In genomic region chr15:62739082-62739481, GRCh38 we compare ENCODE assay signal across 17 cellular contexts.
DNase-seq lines count a peak whose midpoint lies in the region; ATAC-seq, FAIRE-seq and TF ChIP-seq lines count a peak whose summit lies in the region.
"Had no signal": no experiment of that assay in that cellular context is flagged by ENCODE, and none has a peak within 500 bp of the region (broad histone marks: within the 10 kb centered on the region; RNA-seq: fewer than 3 reads in every experiment).

No MANE protein-coding gene starts in this region.

- 83% methylated on average over 4 of the region's 4 CpGs for WGBS in HepG2 (ENCODE audit: low lambda C conversion rate)

- BruUV-seq in HepG2 (replicated peaks; lab: Mats Ljungman, UMichigan), result no TSS peak

- H3K4me1 ChIP-seq in right atrium auricular region (peaks cover 0 to 17% of the 10 kb centered on the region in 2 donors), HepG2 (ENCODE audit: insufficient read depth, low read length) (peaks cover 11% of the 10 kb centered on the region; the same call in 1 of the 2 replicates)

- H3K27ac ChIP-seq in substantia nigra (ENCODE audit: low read depth, low read length, poor library complexity, severe bottlenecking) (peak overlapping the region; percentile 90), right atrium auricular region (no peak overlapping the region), HepG2 (ENCODE audit: extremely low read length, insufficient read depth, low read length) (no peak overlapping the region)
- H3K27ac ChIP-seq: heart left ventricle, neural progenitor cell, stomach had no signal

- H2AFZ ChIP-seq in HepG2 (ENCODE audit: low read length), result no peak overlapping the region
- H2AFZ ChIP-seq: neural progenitor cell had no signal

- TF ChIP-seq CTCF in fibroblast of mammary gland (conservative IDR thresholded peaks at IDR 0.05; ENCODE audit: control insufficient read depth, insufficient read depth, low read depth, low read length) (no peak), right atrium auricular region (IDR thresholded peaks at IDR 0.05) (no peak), HepG2 (CRISPR knock-in tag; IDR thresholded peaks at IDR 0.05) (no peak)

- peak; percentile 21 for DNase-seq in H4 (ENCODE audit: low spot score)
- DNase-seq in SK-MEL-5 (ENCODE audit: low read depth, low spot score), result peak; percentile 34
- peak; percentile 78 for DNase-seq in fibroblast of mammary gland (ENCODE audit: low read depth)
- no peak for DNase-seq in substantia nigra (lab: John Stamatoyannopoulos, UW)
- no peak for DNase-seq in right atrium auricular region (ENCODE audit: low spot score)
- no peak for DNase-seq in iPS-NIHi7 (ENCODE audit: extremely low spot score)
- no peak for DNase-seq in HUDEP-2 (lab: John Stamatoyannopoulos, UW; ENCODE audit: unreplicated experiment in 76 of 76)
- no peak for DNase-seq in HepG2 (ENCODE audit: low spot score)
- DNase-seq: activated CD4-positive, CD25-positive, alpha-beta regulatory T cell treated with anti-CD3 and anti-CD28 coated beads, Interleukin-2, amount 50 U/mL, for 72 hours; activated naive CD8-positive, alpha-beta T cell treated with anti-CD3 and anti-CD28 coated beads, Interleukin-2, amount 10 ng/mL, durations not matched to agents 7 days and 5 days; activated T-cell treated with anti-CD3 and anti-CD28 coated beads for 4 hours; CD4-positive, alpha-beta memory T cell; heart left ventricle; KG1; NCI-H187; stomach had no signal

- ATAC-seq in HepG2, result no peak
- ATAC-seq: heart left ventricle had no signal

- H3K4me2 ChIP-seq in HepG2 (ENCODE audit: low read depth, low read length), result no peak overlapping the region
- H3K4me2 ChIP-seq: neural progenitor cell had no signal

- no peak for TF ChIP-seq RAD21 in HepG2 (CRISPR knock-in tag; IDR thresholded peaks at IDR 0.05)

- H3K36me3 ChIP-seq in right atrium auricular region, result peaks cover 12% of the 10 kb centered on the region
- H3K36me3 ChIP-seq in HepG2 (replicated peaks in 1 of 2; ENCODE audit: control insufficient read depth in 1 of 2, insufficient read depth in 2 of 2, low read length in 2 of 2), result peaks cover 0 to 2% of the 10 kb centered on the region in 2 experiments; a peak in 2 of 5 replicates
- H3K36me3 ChIP-seq: neural progenitor cell had no signal

- FAIRE-seq in HepG2 (lab: Jason Lieb, UNC), result no peak

- no peaks in the 10 kb centered on the region for H3K79me2 ChIP-seq in HepG2 (ENCODE audit: insufficient read depth, low read length)

- TF ChIP-seq EP300 in HepG2 (IDR thresholded peaks at IDR 0.05; ENCODE audit: low read depth in 2 of 2, low read length in 2 of 2) (no peak), HepG2 (CRISPR knock-in tag; IDR thresholded peaks at IDR 0.05; ENCODE audit: borderline replicate concordance) (no peak)

- CTCF ChIA-PET in HepG2 (lab: Yijun Ruan, JAX; ENCODE audit: low intra/inter-chr PET ratio, low total read pairs), result no interaction called here

- H3K27me3 ChIP-seq in right atrium auricular region (no peaks in the 10 kb centered on the region), HepG2 (ENCODE audit: control insufficient read depth in 1 of 2, insufficient read depth in 2 of 2, low read length in 2 of 2) (no peaks in the 10 kb centered on the region)
- H3K27me3 ChIP-seq: heart left ventricle, neural progenitor cell, stomach had no signal

- H3K9me3 ChIP-seq in right atrium auricular region (no peaks in the 10 kb centered on the region), HepG2 (ENCODE audit: low read length) (no peaks in the 10 kb centered on the region)
- H3K9me3 ChIP-seq: heart left ventricle, stomach had no signal

- TF ChIP-seq POLR2A in HepG2 (IDR thresholded peaks at IDR 0.05; ENCODE audit: insufficient read depth in 1 of 2, low read depth in 2 of 2, low read length in 2 of 2), result no peak

- intact Hi-C loops in HepG2 (cut with micrococcal nuclease; ENCODE audit: unreplicated experiment), result no loop called here

- in situ Hi-C loops in SK-MEL-5 (cut with HindIII; ENCODE audit: low pct_unique_long_range_greater_than_20kb, low sequenced_read_pairs), result no loop called here
- in situ Hi-C loops in HepG2 (cut with HindIII; ENCODE audit: extremely low pct_ligation_motif_present, low pct_unique_long_range_greater_than_20kb), result no loop called here

- no peaks in the 10 kb centered on the region for H4K20me1 ChIP-seq in HepG2 (ENCODE audit: insufficient read depth, low read length)

- no peak overlapping the region for H3K9ac ChIP-seq in HepG2 (ENCODE audit: insufficient read depth, low read depth, low read length)
- H3K9ac ChIP-seq: neural progenitor cell had no signal

- H3K4me3 ChIP-seq in fibroblast of mammary gland (ENCODE audit: control insufficient read depth, low read depth, low read length) (no peak overlapping the region), right atrium auricular region (no peak overlapping the region), HepG2 (replicated peaks in 1 of 3; ENCODE audit: insufficient read depth in 1 of 3, low read depth in 2 of 3, low read length in 3 of 3) (no peak overlapping the region)
- H3K4me3 ChIP-seq: heart left ventricle, neural progenitor cell, stomach had no signal

- POLR2A ChIA-PET in HepG2 (lab: Yijun Ruan, JAX), result no interaction called here

TF ChIP-seq in HepG2, 621 proteins besides CTCF, POLR2A, EP300 and RAD21:
- TF ChIP-seq, protein P1, sequence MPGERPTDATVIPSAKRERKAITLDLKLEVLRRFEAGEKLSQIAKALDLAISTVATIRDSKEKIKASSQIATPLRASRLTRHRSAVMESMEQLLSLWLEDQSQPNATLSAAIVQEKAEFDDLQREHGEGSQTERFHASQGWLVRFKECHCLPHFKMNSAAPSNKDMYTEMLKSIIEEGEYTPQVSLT (CRISPR knock-in tag; IDR thresholded peaks at IDR 0.05; ENCODE audit: borderline replicate concordance, low read depth), result no peak
- TF ChIP-seq TEAD2 (CRISPR knock-in tag; IDR thresholded peaks at IDR 0.05) (no peak), ZNF790 (CRISPR knock-in tag; IDR thresholded peaks at IDR 0.05; ENCODE audit: borderline replicate concordance) (no peak), SPEN (CRISPR knock-in tag; IDR thresholded peaks at IDR 0.05; ENCODE audit: low read depth) (no peak), REPIN1 (CRISPR knock-in tag; IDR thresholded peaks at IDR 0.05; ENCODE audit: borderline replicate concordance, low read depth) (no peak), ELF3 (CRISPR knock-in tag; IDR thresholded peaks at IDR 0.05) (no peak), KMT2A (CRISPR knock-in tag; IDR thresholded peaks at IDR 0.05) (no peak), EED (CRISPR knock-in tag; IDR thresholded peaks at IDR 0.05) (no peak), ZFP90 (CRISPR knock-in tag; IDR thresholded peaks at IDR 0.05; ENCODE audit: borderline replicate concordance) (no peak), SP2 (CRISPR knock-in tag; IDR thresholded peaks at IDR 0.05) (no peak), ZNF30 (CRISPR knock-in tag; IDR thresholded peaks at IDR 0.05) (no peak), KDM5A (IDR thresholded peaks at IDR 0.05; ENCODE audit: borderline replicate concordance, low read length) (no peak), ZSCAN31 (CRISPR knock-in tag; IDR thresholded peaks at IDR 0.05; ENCODE audit: low read depth) (no peak), NKX3-1 (CRISPR knock-in tag; IDR thresholded peaks at IDR 0.05) (no peak), PRPF4 (IDR thresholded peaks at IDR 0.05; ENCODE audit: low read depth, low read length, poor library complexity, severe bottlenecking) (no peak), MED1 (CRISPR knock-in tag; IDR thresholded peaks at IDR 0.05) (no peak), IRF2 (CRISPR knock-in tag; IDR thresholded peaks at IDR 0.05) (no peak), ZNF124 (CRISPR knock-in tag; IDR thresholded peaks at IDR 0.05) (no peak)
- TF ChIP-seq, protein P2, sequence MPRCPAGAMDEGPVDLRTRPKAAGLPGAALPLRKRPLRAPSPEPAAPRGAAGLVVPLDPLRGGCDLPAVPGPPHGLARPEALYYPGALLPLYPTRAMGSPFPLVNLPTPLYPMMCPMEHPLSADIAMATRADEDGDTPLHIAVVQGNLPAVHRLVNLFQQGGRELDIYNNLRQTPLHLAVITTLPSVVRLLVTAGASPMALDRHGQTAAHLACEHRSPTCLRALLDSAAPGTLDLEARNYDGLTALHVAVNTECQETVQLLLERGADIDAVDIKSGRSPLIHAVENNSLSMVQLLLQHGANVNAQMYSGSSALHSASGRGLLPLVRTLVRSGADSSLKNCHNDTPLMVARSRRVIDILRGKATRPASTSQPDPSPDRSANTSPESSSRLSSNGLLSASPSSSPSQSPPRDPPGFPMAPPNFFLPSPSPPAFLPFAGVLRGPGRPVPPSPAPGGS (CRISPR knock-in tag; IDR thresholded peaks at IDR 0.05), result no peak

Comparison
In these comparisons a context has a peak if more than half of its experiments do, and no peak if none do; other contexts are left out.
1. DNase-seq: peak in H4 (single experiment), SK-MEL-5 (single experiment) and fibroblast of mammary gland (single experiment); none in substantia nigra (0 of 49), right atrium auricular region (single experiment), iPS-NIHi7 (single experiment), HUDEP-2 (0 of 76) and HepG2 (single experiment).